ENCODE assay signal across 11 cellular contexts in genomic region chr11:48034926-48035876, GRCh38. TPM values are rescaled to one million over a fixed set of nuclear protein-coding genes. Genes with fewer than 3 reads are reported as not detected.
A peak's percentile ranks its signal among the peaks of the same experiment; 100 is the strongest.
DNase-seq lines count a peak whose midpoint lies in the region; ATAC-seq and TF ChIP-seq lines count a peak whose summit lies in the region.
"Had no signal": no experiment of that assay in that cellular context is flagged by ENCODE, and none has a peak within 500 bp of the region (broad histone marks: within the 10 kb centered on the region; RNA-seq: fewer than 3 reads in every experiment).

No MANE protein-coding gene starts in this region.

- H3K4me3 ChIP-seq in CD8-positive, alpha-beta T cell (ENCODE audit: low read depth, low read length): no peak overlapping the region
- H3K4me3 ChIP-seq in OCI-LY7 (ENCODE audit: low read depth, low read length, poor library complexity, severe bottlenecking): no peak overlapping the region
- no peak overlapping the region for H3K4me3 ChIP-seq in prostate gland

- no peak for TF ChIP-seq CTCF in CD8-positive, alpha-beta T cell (IDR thresholded peaks at IDR 0.05)
- TF ChIP-seq CTCF in OCI-LY7 (conservative IDR thresholded peaks at IDR 0.05; ENCODE audit: low read length) (no peak), prostate gland (IDR thresholded peaks at IDR 0.05) (no peak), foreskin keratinocyte (conservative IDR thresholded peaks at IDR 0.05) (no peak)

- intact Hi-C loops in CD8-positive, alpha-beta T cell (cut with DNase I, micrococcal nuclease): loop anchor here in 1 of 2 experiments (5.0 kb wide), 1 partner anchor 72 kb away; no protein-coding TSS in a partner anchor
- intact Hi-C loops in OCI-LY7 (cut with micrococcal nuclease; ENCODE audit: unreplicated experiment): loop anchor here (5.0 kb wide), 1 partner anchor 183 kb away; no protein-coding TSS in a partner anchor
- intact Hi-C loops in head of caudate nucleus (cut with DNase I): loop anchor here (5.0 kb wide), 1 partner anchor 53 kb away; the partner anchor contains the start of gene PTPRJ
- intact Hi-C loops in prostate gland (cut with DNase I): no loop called here

- H3K79me2 ChIP-seq in OCI-LY7 (ENCODE audit: insufficient read depth, low read depth, low read length): peaks cover 29% of the 10 kb centered on the region; the same call in 1 of the 2 replicates

- no peak for DNase-seq in CD8-positive, alpha-beta T cell
- DNase-seq in OCI-LY7 (ENCODE audit: low spot score) (no peak), head of caudate nucleus (peak in 24 of 42 donors; percentile 22 to 79 (median 51)), prostate gland (ENCODE audit: low spot score) (no peak), foreskin keratinocyte (no peak)
- DNase-seq: activated effector memory CD4-positive, alpha-beta T cell treated with anti-CD3 and anti-CD28 coated beads, Interleukin-2, amount 50 U/mL, for 16 hours; erythroblast; NCI-H1417 treated with DMSO at 0.1 percent for 48 hours had no signal

- TSS peak; percentile 9 for BruUV-seq in OCI-LY7 (replicated peaks; lab: Mats Ljungman, UMichigan)

- H3K4me1 Mint-ChIP-seq in CD8-positive, alpha-beta T cell (ENCODE audit: low read depth): peaks cover 63% of the 10 kb centered on the region

- no peaks in the 10 kb centered on the region for H3K9me3 ChIP-seq in CD8-positive, alpha-beta T cell (ENCODE audit: low read length)
- no peaks in the 10 kb centered on the region for H3K9me3 ChIP-seq in OCI-LY7 (ENCODE audit: low read length)
- no peaks in the 10 kb centered on the region for H3K9me3 ChIP-seq in prostate gland

- no peaks in the 10 kb centered on the region for H3K9me2 ChIP-seq in OCI-LY7 (ENCODE audit: insufficient read depth, low read length)

- CTCF ChIA-PET in CD8-positive, alpha-beta T cell (lab: Charles Lee): interaction anchor here (0.6 to 4.0 kb wide), 5 partner anchors 12 to 101 kb away, joined by 3 to 19 read pairs (median 4); no protein-coding TSS in a partner anchor
- CTCF ChIA-PET in OCI-LY7 (lab: Charles Lee; ENCODE audit: unreplicated experiment): no interaction called here

- POLR2A ChIA-PET in CD8-positive, alpha-beta T cell (lab: Charles Lee): interaction anchor here (1.4 kb wide), 1 partner anchor 20 kb away, joined by 3 read pairs; no protein-coding TSS in a partner anchor
- POLR2A ChIA-PET in OCI-LY7 (lab: Charles Lee): interaction anchor here (0.9 to 5.3 kb wide), 5 partner anchors 9 to 30 kb away, joined by 3 to 36 read pairs (median 9); no protein-coding TSS in a partner anchor

- H3K4me2 ChIP-seq in OCI-LY7 (ENCODE audit: low read length): peak overlapping the region; percentile 77

- no peaks in the 10 kb centered on the region for H3K9me3 Mint-ChIP-seq in CD8-positive, alpha-beta T cell

- H3K27me3 ChIP-seq in CD8-positive, alpha-beta T cell (ENCODE audit: insufficient read depth, low read length): no peaks in the 10 kb centered on the region
- H3K27me3 ChIP-seq in prostate gland (replicated peaks; ENCODE audit: insufficient read depth) (no peaks in the 10 kb centered on the region), foreskin keratinocyte (no peaks in the 10 kb centered on the region)

- H3K4me3 Mint-ChIP-seq in CD8-positive, alpha-beta T cell: no peak overlapping the region

- ATAC-seq in CD8-positive, alpha-beta T cell: no peak
- ATAC-seq in foreskin keratinocyte (no peak), HG02763 (IDR thresholded peaks at IDR 0.05; ENCODE audit: unreplicated experiment) (no peak), HG03045 (IDR thresholded peaks at IDR 0.05; ENCODE audit: unreplicated experiment) (no peak), HG03571 (IDR thresholded peaks at IDR 0.05; ENCODE audit: unreplicated experiment) (no peak)

- no peaks in the 10 kb centered on the region for H3K27me3 Mint-ChIP-seq in CD8-positive, alpha-beta T cell (ENCODE audit: low read depth)

- H2AFZ ChIP-seq in OCI-LY7 (ENCODE audit: low read length): no peak overlapping the region

- WGBS in prostate gland: 75% methylated on average over 14 of the region's 14 CpGs

- H4K20me1 ChIP-seq in OCI-LY7 (ENCODE audit: insufficient read depth, low read length): no peaks in the 10 kb centered on the region

- peak overlapping the region; percentile 53 for H3K27ac Mint-ChIP-seq in CD8-positive, alpha-beta T cell

- peaks cover 44% of the 10 kb centered on the region for H3K4me1 ChIP-seq in CD8-positive, alpha-beta T cell (ENCODE audit: insufficient read depth, low read length)
- peaks cover 88% of the 10 kb centered on the region for H3K4me1 ChIP-seq in OCI-LY7 (ENCODE audit: insufficient read depth, low read length, poor library complexity, severe bottlenecking)
- peaks cover 4% of the 10 kb centered on the region for H3K4me1 ChIP-seq in prostate gland (replicated peaks)
- H3K4me1 ChIP-seq in foreskin keratinocyte: no peaks in the 10 kb centered on the region

- no peak overlapping the region for H3K27ac ChIP-seq in CD8-positive, alpha-beta T cell (ENCODE audit: low read depth, low read length)
- H3K27ac ChIP-seq in OCI-LY7 (ENCODE audit: low read depth, low read length, poor library complexity, severe bottlenecking) (no peak overlapping the region), prostate gland (peak overlapping the region; percentile 40 to 88), foreskin keratinocyte (no peak overlapping the region)

- TF ChIP-seq POLR2A in prostate gland (IDR thresholded peaks at IDR 0.05): no peak

- H3K36me3 ChIP-seq in CD8-positive, alpha-beta T cell (ENCODE audit: insufficient read depth, low read length): no peaks in the 10 kb centered on the region
- peaks cover 15% of the 10 kb centered on the region for H3K36me3 ChIP-seq in OCI-LY7 (ENCODE audit: insufficient read depth, low read length)
- H3K36me3 ChIP-seq in prostate gland: no peaks in the 10 kb centered on the region

- H3K36me3 Mint-ChIP-seq in CD8-positive, alpha-beta T cell: no peaks in the 10 kb centered on the region

RNA-seq across cellular contexts. Expression of gene PTPRJ, which starts 54.8 kb away (rescaled TPM):
- total RNA-seq in CD8-positive, alpha-beta T cell: 10 to 100 TPM; 26.9 to 31.4 TPM
- 4.5 and 5.4 TPM in 2 replicates for total RNA-seq in OCI-LY7 (2014; rRNA removed; shearing (Covaris generic))
- total RNA-seq in OCI-LY7 (2022): 24.9 and 28.3 TPM in 2 replicates
- total RNA-seq in prostate gland: 10 to 100 TPM; 24.9 to 48.0 TPM
- 0.92 and 2.0 TPM in 2 replicates for total RNA-seq in foreskin keratinocyte
- 0.65 and 0.69 TPM in 2 replicates for polyA plus RNA-seq in foreskin keratinocyte

Comparison
In these comparisons a context has a peak if more than half of its experiments do, and no peak if none do; other contexts are left out.
1. DNase-seq: peak in head of caudate nucleus (24 of 42); none in CD8-positive, alpha-beta T cell (0 of 7), OCI-LY7 (single experiment), prostate gland (single experiment) and foreskin keratinocyte (0 of 2).
2. H3K27ac ChIP-seq: peak in prostate gland (2 of 2); none in CD8-positive, alpha-beta T cell (single experiment), OCI-LY7 (single experiment) and foreskin keratinocyte (single experiment).